In genomic region chr19:44819246-44819832, GRCh38 we compare ENCODE assay signal across 35 cellular contexts. TPM values are rescaled to one million over a fixed set of nuclear protein-coding genes. Genes with fewer than 3 reads are reported as not detected.
"Had no signal": no experiment of that assay in that cellular context is flagged by ENCODE, and none has a peak within 500 bp of the region (broad histone marks: within the 10 kb centered on the region; RNA-seq: fewer than 3 reads in every experiment).

No MANE protein-coding gene starts in this region.

- H3K27ac ChIP-seq: brain microvascular endothelial cell, foreskin keratinocyte had no signal

- H3K4me1 ChIP-seq: foreskin keratinocyte had no signal

- H3K36me3 ChIP-seq: brain microvascular endothelial cell, gastrocnemius medialis had no signal

- H3K27me3 ChIP-seq: gastrocnemius medialis, heart left ventricle had no signal

- FAIRE-seq: astrocyte, bronchial epithelial cell, colon had no signal

- H3K9me3 ChIP-seq: esophagus muscularis mucosa, gastrocnemius medialis, heart left ventricle had no signal

- ATAC-seq: activated CD4-positive, alpha-beta T cell treated with anti-CD3 and anti-CD28 coated beads for 36 hours; activated CD8-positive, alpha-beta memory T cell treated with anti-CD3 and anti-CD28 coated beads, Interleukin-2, amount 10 ng/mL, durations not matched to agents 7 days and 5 days; activated CD8-positive, alpha-beta T cell treated with anti-CD3 and anti-CD28 coated beads, Interleukin-2, amount 10 ng/mL, durations not matched to agents 7 days and 5 days; activated naive CD4-positive, alpha-beta T cell treated with anti-CD3 and anti-CD28 coated beads, Interleukin-2, amount 50 U/mL, for 72 hours; effector memory CD8-positive, alpha-beta T cell; foreskin keratinocyte; gastrocnemius medialis; heart left ventricle had no signal

- H3K4me3 ChIP-seq: esophagus muscularis mucosa, gastrocnemius medialis, heart left ventricle had no signal

- DNase-seq: activated CD4-positive, alpha-beta memory T cell treated with anti-CD3 and anti-CD28 coated beads for 36 hours; activated CD4-positive, alpha-beta T cell treated with anti-CD3 and anti-CD28 coated beads for 36 hours; activated CD4-positive, alpha-beta T cell treated with anti-CD3 and anti-CD28 coated beads, Interleukin-2, amount 10 ng/mL, durations not matched to agents 24 days and 14 days; activated CD4-positive, CD25-positive, alpha-beta regulatory T cell; activated CD4-positive, CD25-positive, alpha-beta regulatory T cell treated with anti-CD3 and anti-CD28 coated beads, Interleukin-2, amount 50 U/mL, for 72 hours; activated CD8-positive, alpha-beta memory T cell treated with anti-CD3 and anti-CD28 coated beads, Interleukin-2, amount 10 ng/mL, durations not matched to agents 7 days and 5 days; activated CD8-positive, alpha-beta memory T cell treated with anti-CD3 and anti-CD28 coated beads, Interleukin-2, amount 50 U/mL, for 4 hours; activated CD8-positive, alpha-beta T cell treated with anti-CD3 and anti-CD28 coated beads, Interleukin-2, amount 10 ng/mL, durations not matched to agents 7 days and 5 days; activated effector memory CD4-positive, alpha-beta T cell treated with anti-CD3 and anti-CD28 coated beads, Interleukin-2, amount 50 U/mL, for 16 hours; activated naive CD4-positive, alpha-beta T cell treated with anti-CD3 and anti-CD28 coated beads for 36 hours; activated naive CD8-positive, alpha-beta T cell treated with anti-CD3 and anti-CD28 coated beads, Interleukin-2, amount 10 ng/mL, durations not matched to agents 7 days and 5 days; activated T-cell treated with anti-CD3 and anti-CD28 coated beads, Interleukin-2, amount 50 U/mL, for 1 hour; activated T-cell treated with anti-CD3 and anti-CD28 coated beads, Interleukin-2, amount 50 U/mL, for 48 hours; brain microvascular endothelial cell; cortex of kidney; dermis blood vessel endothelial cell; effector CD4-positive, alpha-beta T cell; effector memory CD8-positive, alpha-beta T cell; erythroblast; foreskin keratinocyte; gastrocnemius medialis; glutamatergic neuron; heart left ventricle; T-helper 2 cell had no signal

RNA-seq across cellular contexts. Expression of gene BCAM, which starts 10.4 kb away (rescaled TPM):
- total RNA-seq: activated CD4-positive, alpha-beta memory T cell treated with anti-CD3 and anti-CD28 coated beads for 36 hours; activated CD4-positive, alpha-beta T cell treated with anti-CD3 and anti-CD28 coated beads for 36 hours; activated CD4-positive, alpha-beta T cell treated with anti-CD3 and anti-CD28 coated beads, Interleukin-2, amount 10 ng/mL, durations not matched to agents 24 days and 14 days; activated CD8-positive, alpha-beta memory T cell treated with anti-CD3 and anti-CD28 coated beads for 36 hours; activated CD8-positive, alpha-beta memory T cell treated with anti-CD3 and anti-CD28 coated beads, Interleukin-2, amount 10 ng/mL, durations not matched to agents 7 days and 5 days; activated CD8-positive, alpha-beta T cell treated with anti-CD3 and anti-CD28 coated beads, Interleukin-2, amount 10 ng/mL, durations not matched to agents 7 days and 5 days; activated naive CD4-positive, alpha-beta T cell treated with anti-CD3 and anti-CD28 coated beads for 36 hours; activated naive CD8-positive, alpha-beta T cell treated with anti-CD3 and anti-CD28 coated beads, Interleukin-2, amount 10 ng/mL, durations not matched to agents 7 days and 5 days; activated T-helper 1 cell treated with anti-CD3 and anti-CD28 coated beads, Interleukin-12 subunit alpha, Interleukin-12 subunit beta, Interleukin-2, Interleukin-4 antibody, amounts not matched to agents 30 ng/mL and 10 ng/mL and 1 ng/mL, durations not matched to agents 14 hours and 24 hours and 36 hours; activated T-helper 2 cell treated with anti-CD3 and anti-CD28 coated beads, Interferon-gamma antibody, Interleukin-2, Interleukin-4, amounts not matched to agents 10 μg/mL and 5 μg/mL and 100 μg/mL, durations not matched to agents 14 hours and 24 hours and 36 hours; T-helper 1 cell treated with Interleukin-12 subunit alpha and Interleukin-12 subunit beta and Interleukin-4 antibody, amounts not matched to agents 30 ng/mL and 1 ng/mL, for 36 hours had no signal

RNA-seq across cellular contexts. Expression of gene CBLC, which starts 41.6 kb away (rescaled TPM):
- total RNA-seq: activated CD4-positive, alpha-beta memory T cell treated with anti-CD3 and anti-CD28 coated beads for 36 hours; activated CD4-positive, alpha-beta T cell treated with anti-CD3 and anti-CD28 coated beads for 36 hours; activated CD4-positive, alpha-beta T cell treated with anti-CD3 and anti-CD28 coated beads, Interleukin-2, amount 10 ng/mL, durations not matched to agents 24 days and 14 days; activated CD8-positive, alpha-beta memory T cell treated with anti-CD3 and anti-CD28 coated beads for 36 hours; activated CD8-positive, alpha-beta memory T cell treated with anti-CD3 and anti-CD28 coated beads, Interleukin-2, amount 10 ng/mL, durations not matched to agents 7 days and 5 days; activated CD8-positive, alpha-beta T cell treated with anti-CD3 and anti-CD28 coated beads, Interleukin-2, amount 10 ng/mL, durations not matched to agents 7 days and 5 days; activated naive CD4-positive, alpha-beta T cell treated with anti-CD3 and anti-CD28 coated beads for 36 hours; activated naive CD4-positive, alpha-beta T cell treated with anti-CD3 and anti-CD28 coated beads, Interleukin-2, amount 50 U/mL, for 72 hours; activated naive CD8-positive, alpha-beta T cell treated with anti-CD3 and anti-CD28 coated beads, Interleukin-2, amount 10 ng/mL, durations not matched to agents 7 days and 5 days; activated T-helper 1 cell treated with anti-CD3 and anti-CD28 coated beads, Interleukin-12 subunit alpha, Interleukin-12 subunit beta, Interleukin-2, Interleukin-4 antibody, amounts not matched to agents 30 ng/mL and 10 ng/mL and 1 ng/mL, durations not matched to agents 14 hours and 24 hours and 36 hours; activated T-helper 2 cell treated with anti-CD3 and anti-CD28 coated beads, Interferon-gamma antibody, Interleukin-2, Interleukin-4, amounts not matched to agents 10 μg/mL and 5 μg/mL and 100 μg/mL, durations not matched to agents 14 hours and 24 hours and 36 hours; astrocyte; cardiac septum; chondrocyte; dermis blood vessel endothelial cell; heart left ventricle; T-helper 1 cell treated with Interleukin-12 subunit alpha and Interleukin-12 subunit beta and Interleukin-4 antibody, amounts not matched to agents 30 ng/mL and 1 ng/mL, for 36 hours had no signal
